In the genomic region with DNA sequence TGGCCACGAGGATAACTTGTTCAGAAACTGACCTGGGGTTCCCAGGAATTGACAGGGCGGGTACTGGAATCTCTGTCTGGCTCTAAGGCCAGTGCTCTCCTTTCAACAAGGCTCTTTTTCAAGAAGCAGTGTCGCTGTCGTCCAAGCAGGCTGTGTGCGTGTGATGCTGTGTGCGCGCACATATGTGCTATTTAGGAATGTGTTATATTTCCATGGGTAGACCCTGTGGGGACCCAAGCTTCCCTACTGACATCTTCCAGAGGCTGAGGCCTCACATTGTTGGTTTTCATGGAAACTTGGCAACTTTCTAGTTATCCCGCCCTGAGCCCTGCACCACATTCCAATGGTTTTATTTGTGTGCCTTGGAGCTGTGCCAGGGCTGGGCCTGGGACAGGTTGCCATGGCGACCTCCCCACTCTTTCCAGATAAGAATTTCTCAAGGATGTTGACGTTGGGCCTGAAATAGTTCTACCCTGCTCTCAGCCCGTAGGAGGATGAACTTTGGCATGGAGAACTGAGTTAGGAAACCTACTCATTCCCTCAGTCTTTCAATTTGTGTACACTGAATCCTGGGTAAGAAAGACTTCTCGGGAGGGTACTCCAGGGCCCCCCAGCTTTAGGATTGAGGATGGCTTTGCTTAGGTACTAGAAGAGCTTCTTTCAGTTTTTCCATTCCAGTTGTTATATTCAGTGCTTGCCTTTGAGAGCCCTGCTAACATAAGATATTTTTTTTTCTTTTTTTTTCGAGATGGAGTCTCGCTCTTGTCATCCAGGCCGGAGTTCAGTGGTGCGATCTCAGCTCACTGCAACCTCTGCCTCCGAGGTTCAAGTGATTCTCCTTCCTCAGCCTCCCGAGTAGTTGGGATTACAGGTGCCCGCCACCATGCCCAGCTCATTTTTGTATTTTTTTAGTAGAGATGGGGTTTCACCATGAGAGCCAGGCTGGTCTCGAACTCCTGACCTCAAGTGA, we compare ENCODE assay signal across 8 cellular contexts. TPM values are rescaled to one million over a fixed set of nuclear protein-coding genes. Genes with fewer than 3 reads are reported as not detected.
DNase-seq lines count a peak whose midpoint lies in the region; ATAC-seq, FAIRE-seq and TF ChIP-seq lines count a peak whose summit lies in the region.

No MANE protein-coding gene starts in this region.

- no peaks in the 10 kb centered on the region for H3K27me3 ChIP-seq in IMR-90 (ENCODE audit: control insufficient read depth, insufficient read depth, low read length)
- H3K27me3 ChIP-seq in breast epithelium: no peaks in the 10 kb centered on the region
- no peaks in the 10 kb centered on the region for H3K27me3 ChIP-seq in skeletal muscle tissue (ENCODE audit: control insufficient read depth in 3 of 3, insufficient read depth in 3 of 3, low read length in 3 of 3)

- H2BK15ac ChIP-seq in IMR-90 (ENCODE audit: low read depth, low read length): peak overlapping the region; percentile 88; the same call in 2 of the 3 replicates

- peak overlapping the region; percentile 89 for H2BK5ac ChIP-seq in IMR-90 (ENCODE audit: low read depth, low read length, poor library complexity, severe bottlenecking)

- H2AK5ac ChIP-seq in IMR-90 (ENCODE audit: low read depth, low read length): peak overlapping the region; percentile 93

- H3K4me1 ChIP-seq in A549: peaks cover 79% of the 10 kb centered on the region
- H3K4me1 ChIP-seq in IMR-90 (ENCODE audit: control insufficient read depth, insufficient read depth, low read length): peaks cover 26% of the 10 kb centered on the region
- peaks cover 10 to 13% of the 10 kb centered on the region in 2 donors for H3K4me1 ChIP-seq in breast epithelium
- peaks cover 52 to 65% (median 59%) of the 10 kb centered on the region in 3 donors for H3K4me1 ChIP-seq in skeletal muscle tissue (ENCODE audit: control insufficient read depth in 3 of 3, insufficient read depth in 3 of 3, low read length in 3 of 3)

- H3K79me1 ChIP-seq in IMR-90 (ENCODE audit: low read depth in 1 of 2, low read length in 2 of 2): peaks cover 0 to 11% of the 10 kb centered on the region in 2 experiments; a peak in 1 of 4 replicates

- H3K9ac ChIP-seq in IMR-90 (ENCODE audit: low read depth, low read length): 0 out of 2 replicates have a peak overlapping the region, but pooled peaks have one; percentile 23
- peak overlapping the region; percentile 72 to 87 (median 74) for H3K9ac ChIP-seq in skeletal muscle tissue (ENCODE audit: low read depth in 1 of 3, low read length in 3 of 3)

- H3K9me3 ChIP-seq in A549 (no peaks in the 10 kb centered on the region), IMR-90 (ENCODE audit: control insufficient read depth, insufficient read depth, low read length) (no peaks in the 10 kb centered on the region), breast epithelium (no peaks in the 10 kb centered on the region), skeletal muscle tissue (ENCODE audit: control insufficient read depth in 3 of 3, low read length in 3 of 3) (no peaks in the 10 kb centered on the region)

- FAIRE-seq in A549 (lab: Jason Lieb, UNC): no peak

- DNase-seq in A549 (ENCODE audit: low read depth in 1 of 2, low spot score in 1 of 2): peak; percentile 90 to 98
- DNase-seq in IMR-90: peak; percentile 99
- peak; percentile 97 to 99 for DNase-seq in breast epithelium (ENCODE audit: low spot score in 2 of 2)
- peak; percentile 99 for DNase-seq in iris pigment epithelial cell (ENCODE audit: low read depth)
- no peak for DNase-seq in GF-D8 (lab: John Stamatoyannopoulos, UW)
- DNase-seq in activated CD8-positive, alpha-beta memory T cell treated with anti-CD3 and anti-CD28 coated beads, Interleukin-2, amount 50 U/mL, for 48 hours: no peak

- POLR2A ChIA-PET in A549 (lab: Yijun Ruan, JAX) (interaction anchor here (1.1 to 2.5 kb wide), 4 partner anchors 9 to 55 kb away, joined by 3 to 13 read pairs (median 4); a partner anchor contains a TSS), IMR-90 (lab: Charles Lee; ENCODE audit: unreplicated experiment) (interaction anchor here (0.6 kb wide), 1 partner anchor 53 kb away, joined by 3 read pairs; no protein-coding TSS in a partner anchor)

- peak; percentile 22 to 34; a peak in 2 of 5 replicates for TF ChIP-seq RAD21 in A549 (conservative IDR thresholded peaks at IDR 0.05 in 1 of 2, IDR thresholded peaks at IDR 0.05 in 1 of 2)
- no peak for TF ChIP-seq RAD21 in IMR-90 (IDR thresholded peaks at IDR 0.05; ENCODE audit: low read length)

- peak overlapping the region; percentile 85 for H2BK20ac ChIP-seq in IMR-90 (ENCODE audit: low read depth, low read length)

- H3K27ac ChIP-seq in A549 (peak overlapping the region; percentile 96 to 99), IMR-90 (ENCODE audit: insufficient read depth, low read length) (peak overlapping the region; percentile 81), breast epithelium (peak overlapping the region; percentile 90 to 92), skeletal muscle tissue (ENCODE audit: low read depth, low read length) (peak overlapping the region; percentile 97)

- H3K18ac ChIP-seq in IMR-90 (ENCODE audit: low read depth, low read length): peak overlapping the region; percentile 63

- in situ Hi-C loops in IMR-90 (cut with MboI; ENCODE audit: low sequenced_read_pairs): no loop called here

- H3K4me2 ChIP-seq in A549 (peak overlapping the region; percentile 68), IMR-90 (ENCODE audit: low read depth, low read length) (peak overlapping the region; percentile 64)

- H2AFZ ChIP-seq in IMR-90 (replicated peaks; ENCODE audit: low read length, poor library complexity): peak overlapping the region; percentile 89

- peak overlapping the region; percentile 91 for H3K4ac ChIP-seq in IMR-90 (ENCODE audit: low read depth, low read length)

- peak overlapping the region; percentile 64; the same call in 1 of the 2 replicates for H3K56ac ChIP-seq in IMR-90 (ENCODE audit: extremely low read depth, insufficient read depth, low read length)

- no TSS peak for BruUV-seq in IMR-90 (replicated peaks; lab: Mats Ljungman, UMichigan)

- no peak for TF ChIP-seq POLR2A in A549 (IDR thresholded peaks at IDR 0.05; ENCODE audit: low read length)
- peak; percentile 59; the same call in 1 of the 2 replicates for TF ChIP-seq POLR2A in IMR-90 (IDR thresholded peaks at IDR 0.05; ENCODE audit: low read depth, low read length)
- TF ChIP-seq POLR2A in breast epithelium (IDR thresholded peaks at IDR 0.05): no peak

- H2BK120ac ChIP-seq in IMR-90 (ENCODE audit: low read depth, low read length): peak overlapping the region; percentile 93

- H3K36me3 ChIP-seq in IMR-90 (ENCODE audit: control insufficient read depth, insufficient read depth, low read length) (no peaks in the 10 kb centered on the region), breast epithelium (no peaks in the 10 kb centered on the region), skeletal muscle tissue (ENCODE audit: control insufficient read depth in 3 of 3, insufficient read depth in 3 of 3, low read length in 3 of 3) (no peaks in the 10 kb centered on the region)

- dilution Hi-C loops in IMR-90 (cut with HindIII; ENCODE audit: low sequenced_read_pairs, unreplicated experiment): no loop called here

- H4K91ac ChIP-seq in IMR-90 (ENCODE audit: insufficient read depth, low read depth, low read length): peak overlapping the region; percentile 85

- H4K20me1 ChIP-seq in IMR-90 (ENCODE audit: insufficient read depth, low read length): no peaks in the 10 kb centered on the region

- H4K5ac ChIP-seq in IMR-90 (ENCODE audit: low read depth, low read length): peak overlapping the region; percentile 20; the same call in 1 of the 2 replicates

- peak overlapping the region; percentile 95 for H2AK9ac ChIP-seq in IMR-90 (replicated peaks; ENCODE audit: low read depth, low read length, poor library complexity)

- H3K4me3 ChIP-seq in A549: peak overlapping the region; percentile 17; the same call in 1 of the 3 replicates
- no peak overlapping the region for H3K4me3 ChIP-seq in IMR-90 (ENCODE audit: insufficient read depth, low read depth, low read length)
- peak overlapping the region in 1 of 3 donors; percentile 9 for H3K4me3 ChIP-seq in breast epithelium
- H3K4me3 ChIP-seq in skeletal muscle tissue (ENCODE audit: low read length in 3 of 3): peak overlapping the region; percentile 45 to 56 (median 55)

- peak in 1 of 2 experiments; percentile 57; a peak in 1 of 5 replicates for TF ChIP-seq EP300 in A549 (IDR thresholded peaks at IDR 0.05)

- intact Hi-C loops in IMR-90 (cut with micrococcal nuclease) (loop anchor here (2.0 kb wide), 1 partner anchor 40 kb away; no protein-coding TSS in a partner anchor), breast epithelium (cut with DNase I; ENCODE audit: low total_unique reads) (no loop called here)

- H3K23ac ChIP-seq in IMR-90 (ENCODE audit: low read depth, low read length): peak overlapping the region; percentile 60; the same call in 1 of the 2 replicates

- 15% methylated on average over 20 of the region's 20 CpGs for WGBS in A549 (ENCODE audit: missing lambda C conversion rate)
- WGBS in IMR-90 (ENCODE audit: extremely low coverage in 2 of 2, insufficient read length in 1 of 2), 2 experiments: 90% methylated on average over 3 of the region's 20 CpGs; no CpG with 5 or more reads in 1 of the 2 experiments

- H3K9me1 ChIP-seq in IMR-90 (ENCODE audit: insufficient read depth, low read length): peaks cover 27% of the 10 kb centered on the region

- CTCF ChIA-PET in A549 (lab: Yijun Ruan, JAX) (interaction anchor here (0.7 to 1.8 kb wide), 7 partner anchors 9 to 242 kb away, joined by 3 to 6 read pairs (median 3); no protein-coding TSS in a partner anchor), IMR-90 (lab: Yijun Ruan, JAX) (interaction anchor here (0.5 to 1.6 kb wide), 2 partner anchors 9 to 10 kb away, joined by 3 to 6 read pairs; no protein-coding TSS in a partner anchor)

- ATAC-seq in A549 (peak; percentile 86 to 93), IMR-90 (ENCODE audit: low read depth) (peak; percentile 84), GM18520 (IDR thresholded peaks at IDR 0.05; ENCODE audit: unreplicated experiment) (no peak)

- H4K8ac ChIP-seq in IMR-90 (ENCODE audit: low read depth in 2 of 2, low read length in 2 of 2): peak overlapping the region; percentile 38 to 95

- TF ChIP-seq CTCF in A549 (IDR thresholded peaks at IDR 0.05) (no peak), IMR-90 (conservative IDR thresholded peaks at IDR 0.05; ENCODE audit: low read depth, low read length) (no peak), breast epithelium (IDR thresholded peaks at IDR 0.05) (peak in 1 of 3 donors; percentile 21)

- peak overlapping the region; percentile 70 for H3K14ac ChIP-seq in IMR-90 (replicated peaks; ENCODE audit: low read depth, low read length)

RNA-seq across cellular contexts. Expression of a gene that starts 38.8 kb away (rescaled TPM):
- polyA plus RNA-seq in A549 (2011; rRNA removed) (119 and 180 TPM in 2 replicates), A549 (2017; fragmentation: RNase III; extraction: RNeasy Plus Mini Kit Qiagen cat#74134 plus additional on column Dnase treatment) (140 to 141 TPM (median 141 TPM) in 3 replicates), IMR-90 (2012; rRNA removed) (76.2 and 90.1 TPM in 2 replicates)
- 79.7 and 102 TPM in 2 replicates for polyA plus RNA-seq in A549 (2012; cell fraction: cytosol; rRNA removed)
- polyA plus RNA-seq in A549 (2012; cell fraction: nucleus; rRNA removed): 74.1 and 125 TPM in 2 replicates
- polyA minus RNA-seq in A549 (2011; rRNA and poly(A)+ RNA removed): 52.7 and 59.3 TPM in 2 replicates
- total RNA-seq in IMR-90 (2012; rRNA removed) (110 and 189 TPM in 2 replicates), breast epithelium (100 to 1,000 TPM in 2 of 3 donors, 10 to 100 TPM in 1; 99.4 to 156 (median 116) TPM), skeletal muscle tissue (65.2 TPM)
- polyA plus RNA-seq in IMR-90 (2012; cell fraction: cytosol; rRNA removed): 75.8 and 86.2 TPM in 2 replicates
- 46.9 and 169 TPM in 2 replicates for polyA plus RNA-seq in IMR-90 (2012; cell fraction: nucleus; rRNA removed; ENCODE audit: low replicate concordance)

RNA-seq across cellular contexts. Expression of a gene that starts 59.3 kb away (rescaled TPM):
- polyA plus RNA-seq in A549 (2011; rRNA removed): 38.1 and 106 TPM in 2 replicates
- 16.8 and 21.2 TPM in 2 replicates for polyA plus RNA-seq in A549 (2012; cell fraction: cytosol; rRNA removed)
- 12.3 and 16.1 TPM in 2 replicates for polyA plus RNA-seq in A549 (2012; cell fraction: nucleus; rRNA removed)
- polyA plus RNA-seq in A549 (2017; fragmentation: RNase III; extraction: RNeasy Plus Mini Kit Qiagen cat#74134 plus additional on column Dnase treatment): 34.4 to 37.5 TPM (median 36.1 TPM) in 3 replicates
- polyA minus RNA-seq in A549 (2011; rRNA and poly(A)+ RNA removed): 41.1 and 125 TPM in 2 replicates
- 76.0 and 106 TPM in 2 replicates for total RNA-seq in IMR-90 (2012; rRNA removed)
- 40.3 and 50.6 TPM in 2 replicates for polyA plus RNA-seq in IMR-90 (2012; rRNA removed)
- polyA plus RNA-seq in IMR-90 (2012; cell fraction: cytosol; rRNA removed): 18.7 and 20.2 TPM in 2 replicates
- polyA plus RNA-seq in IMR-90 (2012; cell fraction: nucleus; rRNA removed; ENCODE audit: low replicate concordance): 12.7 and 41.7 TPM in 2 replicates
- 100 to 1,000 TPM; 126 to 163 (median 134) TPM for total RNA-seq in breast epithelium
- total RNA-seq in skeletal muscle tissue: 62.6 TPM

Comparison
In these comparisons a context has a peak if more than half of its experiments do, and no peak if none do; other contexts are left out.
1. DNase-seq: peak in A549 (2 of 2), IMR-90 (single experiment), breast epithelium (2 of 2) and iris pigment epithelial cell (single experiment); none in GF-D8 (single experiment) and activated CD8-positive, alpha-beta memory T cell treated with anti-CD3 and anti-CD28 coated beads, Interleukin-2, amount 50 U/mL, for 48 hours (single experiment).
2. Peak in every context shown above with its lines, with median percentiles within 50 percentile points of each other: H3K27ac ChIP-seq.